Comparison of ENCODE assay signal across 31 cellular contexts in genomic region chr10:12340937-12341336, GRCh38.
"Had no signal": no experiment of that assay in that cellular context is flagged by ENCODE, and none has a peak within 500 bp of the region (broad histone marks: within the 10 kb centered on the region; RNA-seq: fewer than 3 reads in every experiment).

No MANE protein-coding gene starts in this region.

- H3K4me3 ChIP-seq: coronary artery, dorsolateral prefrontal cortex, gastrocnemius medialis, left ventricle myocardium inferior, lung, mucosa of descending colon, uterus had no signal

- FAIRE-seq: astrocyte, TTC549 had no signal

- H3K27ac ChIP-seq: brain microvascular endothelial cell, coronary artery, dorsolateral prefrontal cortex, gastrocnemius medialis, left ventricle myocardium inferior, uterus, VCaP had no signal

- H3K4me3 Mint-ChIP-seq: activated naive CD4-positive, alpha-beta T cell treated with anti-CD3 and anti-CD28 coated beads for 36 hours; activated naive CD8-positive, alpha-beta T cell treated with anti-CD3 and anti-CD28 coated beads, Interleukin-2, amount 10 ng/mL, durations not matched to agents 7 days and 5 days; activated T-helper 1 cell treated with anti-CD3 and anti-CD28 coated beads, Interleukin-12 subunit alpha, Interleukin-12 subunit beta, Interleukin-2, Interleukin-4 antibody, amounts not matched to agents 30 ng/mL and 10 ng/mL and 1 ng/mL, durations not matched to agents 14 hours and 24 hours and 36 hours; nephron; stimulated activated naive CD8-positive, alpha-beta T cell treated with anti-CD3 and anti-CD28 coated beads, Interleukin-15, amount 100 ng/mL, for 72 hours; type B pancreatic cell had no signal

- H3K9me3 ChIP-seq: gastrocnemius medialis, mucosa of descending colon, uterus had no signal

- H3K27ac Mint-ChIP-seq: activated naive CD4-positive, alpha-beta T cell treated with anti-CD3 and anti-CD28 coated beads for 36 hours; activated naive CD8-positive, alpha-beta T cell treated with anti-CD3 and anti-CD28 coated beads, Interleukin-2, amount 10 ng/mL, durations not matched to agents 7 days and 5 days; activated T-helper 1 cell treated with anti-CD3 and anti-CD28 coated beads, Interleukin-12 subunit alpha, Interleukin-12 subunit beta, Interleukin-2, Interleukin-4 antibody, amounts not matched to agents 30 ng/mL and 10 ng/mL and 1 ng/mL, durations not matched to agents 14 hours and 24 hours and 36 hours; nephron; type B pancreatic cell had no signal

- H3K36me3 ChIP-seq: brain microvascular endothelial cell, gastrocnemius medialis, left ventricle myocardium inferior, uterus had no signal

- DNase-seq: activated CD4-positive, alpha-beta T cell treated with anti-CD3 and anti-CD28 coated beads for 48 hours; activated CD4-positive, alpha-beta T cell treated with anti-CD3 and anti-CD28 coated beads, Interleukin-2, amount 50 U/mL, for 48 hours; activated CD8-positive, alpha-beta memory T cell treated with anti-CD3 and anti-CD28 coated beads for 24 hours; activated effector memory CD4-positive, alpha-beta T cell treated with anti-CD3 and anti-CD28 coated beads, Interleukin-2, amount 50 U/mL, for 16 hours; activated naive CD4-positive, alpha-beta T cell treated with anti-CD3 and anti-CD28 coated beads for 36 hours; activated naive CD8-positive, alpha-beta T cell treated with anti-CD3 and anti-CD28 coated beads, Interleukin-2, amount 10 ng/mL, durations not matched to agents 7 days and 5 days; amniotic stem cell; brain microvascular endothelial cell; dorsolateral prefrontal cortex; effector memory CD4-positive, alpha-beta T cell; gastrocnemius medialis; glutamatergic neuron; islet precursor cell; left ventricle myocardium inferior; mucosa of descending colon; posterior cingulate gyrus; right cardiac atrium; stimulated activated CD4-positive, alpha-beta T cell treated with anti-CD3 and anti-CD28 coated beads, Interleukin-4, amount 100 ng/mL, for 1 hour; stimulated activated naive CD8-positive, alpha-beta T cell treated with anti-CD3 and anti-CD28 coated beads, Interleukin-15, amount 100 ng/mL, for 72 hours; substantia nigra; T-helper 9 cell; uterus had no signal

- ATAC-seq: activated CD4-positive, CD25-positive, alpha-beta regulatory T cell treated with anti-CD3 and anti-CD28 coated beads, Interleukin-2, amount 50 U/mL, for 24 hours; gastrocnemius medialis; mucosa of descending colon; right cardiac atrium; stimulated activated naive CD8-positive, alpha-beta T cell treated with anti-CD3 and anti-CD28 coated beads, Interleukin-15, amount 100 ng/mL, for 72 hours had no signal

- H3K4me1 ChIP-seq: gastrocnemius medialis, left ventricle myocardium inferior, uterus had no signal

- H3K27me3 ChIP-seq: brain microvascular endothelial cell, dorsolateral prefrontal cortex, gastrocnemius medialis, uterus had no signal

- H3K36me3 Mint-ChIP-seq: activated naive CD8-positive, alpha-beta T cell treated with anti-CD3 and anti-CD28 coated beads, Interleukin-2, amount 10 ng/mL, durations not matched to agents 7 days and 5 days; type B pancreatic cell had no signal

- H3K27me3 Mint-ChIP-seq: stimulated activated naive CD8-positive, alpha-beta T cell treated with anti-CD3 and anti-CD28 coated beads, Interleukin-15, amount 100 ng/mL, for 72 hours; type B pancreatic cell had no signal

- H3K9me3 Mint-ChIP-seq: activated T-helper 1 cell treated with anti-CD3 and anti-CD28 coated beads, Interleukin-12 subunit alpha, Interleukin-12 subunit beta, Interleukin-2, Interleukin-4 antibody, amounts not matched to agents 30 ng/mL and 10 ng/mL and 1 ng/mL, durations not matched to agents 14 hours and 24 hours and 36 hours; type B pancreatic cell had no signal
